In genomic region chr20:13638496-13639477, GRCh38 we compare ENCODE assay signal across 8 cellular contexts. TPM values are rescaled to one million over a fixed set of nuclear protein-coding genes. Genes with fewer than 3 reads are reported as not detected.
DNase-seq lines count a peak whose midpoint lies in the region; TF ChIP-seq lines count a peak whose summit lies in the region.

TSS of gene TASP1 (minus strand) at chr20:13638932. CDS start at chr20:13630078, 8,854 bp downstream.

- H3K27me3 Mint-ChIP-seq in activated naive CD4-positive, alpha-beta T cell treated with anti-CD3 and anti-CD28 coated beads, Interleukin-2, amount 10 ng/mL, durations not matched to agents 7 days and 5 days, result peaks cover 7% of the 10 kb centered on the region

- TF ChIP-seq CTCF in suprapubic skin (IDR thresholded peaks at IDR 0.05), result no peak

- in situ Hi-C loops in SK-MEL-5 (cut with HindIII; ENCODE audit: low pct_unique_long_range_greater_than_20kb, low sequenced_read_pairs), result no loop called here

- POLR2A ChIA-PET in HEK293T (lab: Yijun Ruan, JAX), result interaction anchor here (1.4 kb wide), 1 partner anchor 10 kb away, joined by 8 read pairs; no protein-coding TSS in a partner anchor

- H3K4me1 Mint-ChIP-seq in activated naive CD4-positive, alpha-beta T cell treated with anti-CD3 and anti-CD28 coated beads, Interleukin-2, amount 10 ng/mL, durations not matched to agents 7 days and 5 days, result peaks cover 31% of the 10 kb centered on the region

- peak within 1 kb of the TSS; percentile 85 for H3K4me3 ChIP-seq in suprapubic skin

- 2% methylated on average over 31 of the region's 59 CpGs for WGBS in suprapubic skin

- CTCF ChIA-PET in HEK293T (lab: Yijun Ruan, JAX), result interaction anchor here (0.7 kb wide), 1 partner anchor 89 kb away, joined by 7 read pairs; no protein-coding TSS in a partner anchor
- CTCF ChIA-PET in activated naive CD4-positive, alpha-beta T cell treated with anti-CD3 and anti-CD28 coated beads, Interleukin-2, amount 10 ng/mL, durations not matched to agents 7 days and 5 days (lab: Charles Lee), result no interaction called here

- peaks cover 19% of the 10 kb centered on the region for H3K4me1 ChIP-seq in suprapubic skin

- no peaks in the 10 kb centered on the region for H3K27me3 ChIP-seq in suprapubic skin

- H3K27ac ChIP-seq in suprapubic skin, result peak within 1 kb of the TSS; percentile 80

- DNase-seq in GM03348 (ENCODE audit: low spot score) (peak; percentile 98), HEK293T (ENCODE audit: extremely low spot score) (peak; percentile 97), MV-4-11 (lab: John Stamatoyannopoulos, UW) (peak; percentile 90), SK-MEL-5 (ENCODE audit: low read depth, low spot score) (peak; percentile 96), germinal center (ENCODE audit: low spot score) (peak; percentile 96), nucleus accumbens (lab: John Stamatoyannopoulos, UW) (peak; percentile 30 to 98 (median 91)), suprapubic skin (ENCODE audit: low spot score in 2 of 2) (peak; percentile 97 to 98)
- peak; percentile 98 for DNase-seq in activated naive CD4-positive, alpha-beta T cell treated with anti-CD3 and anti-CD28 coated beads, Interleukin-2, amount 10 ng/mL, durations not matched to agents 7 days and 5 days

- H3K36me3 Mint-ChIP-seq in activated naive CD4-positive, alpha-beta T cell treated with anti-CD3 and anti-CD28 coated beads, Interleukin-2, amount 10 ng/mL, durations not matched to agents 7 days and 5 days, result no peaks in the 10 kb centered on the region

- H3K4me3 Mint-ChIP-seq in activated naive CD4-positive, alpha-beta T cell treated with anti-CD3 and anti-CD28 coated beads, Interleukin-2, amount 10 ng/mL, durations not matched to agents 7 days and 5 days, result peak within 1 kb of the TSS; percentile 83

- TF ChIP-seq EP300 in suprapubic skin (IDR thresholded peaks at IDR 0.05), result no peak

- H3K36me3 ChIP-seq in suprapubic skin, result no peaks in the 10 kb centered on the region

- peak in 1 of 2 donors; percentile 42 for TF ChIP-seq POLR2A in suprapubic skin (IDR thresholded peaks at IDR 0.05)

- no peaks in the 10 kb centered on the region for H3K9me3 Mint-ChIP-seq in activated naive CD4-positive, alpha-beta T cell treated with anti-CD3 and anti-CD28 coated beads, Interleukin-2, amount 10 ng/mL, durations not matched to agents 7 days and 5 days

- peak within 1 kb of the TSS; percentile 71 for H3K27ac Mint-ChIP-seq in activated naive CD4-positive, alpha-beta T cell treated with anti-CD3 and anti-CD28 coated beads, Interleukin-2, amount 10 ng/mL, durations not matched to agents 7 days and 5 days

- H3K9me3 ChIP-seq in suprapubic skin, result no peaks in the 10 kb centered on the region

TF ChIP-seq in HEK293T, 16 proteins besides CTCF, POLR2A, EP300 and RAD21:
- TF ChIP-seq HDGF (IDR thresholded peaks at IDR 0.05; ENCODE audit: borderline replicate concordance) (no peak), LEF1 (IDR thresholded peaks at IDR 0.05; ENCODE audit: borderline replicate concordance) (no peak), ARNT (IDR thresholded peaks at IDR 0.05) (no peak), PKNOX1 (IDR thresholded peaks at IDR 0.05) (no peak; the same call in 1 of the 2 replicates), FOXK2 (IDR thresholded peaks at IDR 0.05) (no peak), L3MBTL2 (conservative IDR thresholded peaks at IDR 0.05) (peak; percentile 45), TARDBP (IDR thresholded peaks at IDR 0.05) (no peak), CTBP1 (IDR thresholded peaks at IDR 0.05; ENCODE audit: borderline replicate concordance) (no peak), SUZ12 (IDR thresholded peaks at IDR 0.05) (no peak), ZNF384 (IDR thresholded peaks at IDR 0.05) (no peak), FOXM1 (IDR thresholded peaks at IDR 0.05; ENCODE audit: borderline replicate concordance) (no peak), NFRKB (IDR thresholded peaks at IDR 0.05) (no peak), SP1 (IDR thresholded peaks at IDR 0.05) (no peak), ELF4 (IDR thresholded peaks at IDR 0.05) (peak; percentile 40; the same call in 1 of the 2 replicates), BHLHE40 (IDR thresholded peaks at IDR 0.05; ENCODE audit: borderline replicate concordance) (no peak)

RNA-seq across cellular contexts. Expression of gene TASP1, which starts in this region (rescaled TPM):
- total RNA-seq in SK-MEL-5 (2014; rRNA removed; shearing (Covaris generic)), result 11.1 and 11.7 TPM in 2 replicates
- 4.2 and 4.9 TPM in 2 replicates for polyA plus RNA-seq in SK-MEL-5 (2015; cell fraction: cytosol; rRNA removed)
- 8.2 and 10.1 TPM in 2 replicates for polyA plus RNA-seq in SK-MEL-5 (2015; cell fraction: nucleus; rRNA removed)
- 10 to 100 TPM in 2 of 4 donors, 1 to 10 TPM in 2; 8.2 to 25.6 (median 9.9) TPM for total RNA-seq in suprapubic skin

Comparison
In these comparisons a context has a peak if more than half of its experiments do, and no peak if none do; other contexts are left out.
1. Peak in every context shown above with its lines: DNase-seq, H3K4me3 ChIP-seq and H3K27ac ChIP-seq.